In genomic region chr1:202088216-202088615, GRCh38 we compare ENCODE assay signal across 23 cellular contexts. TPM values are rescaled to one million over a fixed set of nuclear protein-coding genes. Genes with fewer than 3 reads are reported as not detected.
A peak's percentile ranks its signal among the peaks of the same experiment; 100 is the strongest.
DNase-seq lines count a peak whose midpoint lies in the region; ATAC-seq and TF ChIP-seq lines count a peak whose summit lies in the region.
"Had no signal": no experiment of that assay in that cellular context is flagged by ENCODE, and none has a peak within 500 bp of the region (broad histone marks: within the 10 kb centered on the region; RNA-seq: fewer than 3 reads in every experiment).

No MANE protein-coding gene starts in this region.

- no peak overlapping the region for H3K4me3 ChIP-seq in right lobe of liver
- H3K4me3 ChIP-seq: BLaER1 treated with 17β-estradiol and CSF1 and Interleukin-3, amounts not matched to agents 10 nM and 100 nM; gastroesophageal sphincter; left ventricle myocardium inferior; SK-N-MC; spleen; suprapubic skin had no signal

- no peaks in the 10 kb centered on the region for H3K27me3 ChIP-seq in right lobe of liver
- H3K27me3 ChIP-seq: BLaER1 treated with 17β-estradiol and CSF1 and Interleukin-3, amounts not matched to agents 10 nM and 100 nM; gastroesophageal sphincter; suprapubic skin had no signal

- intact Hi-C loops in right lobe of liver (cut with DNase I): no loop called here

- peak in 2 of 3 experiments; percentile 40 to 59 for DNase-seq in NCI-H1417 (lab: John Stamatoyannopoulos, UW)
- DNase-seq in NCI-H1417 treated with DMSO at 0.1 percent for 48 hours (lab: John Stamatoyannopoulos, UW): no peak
- peak; percentile 64 to 77 (median 73) for DNase-seq in right lobe of liver
- DNase-seq in substantia nigra (lab: John Stamatoyannopoulos, UW): peak in 12 of 49 donors; percentile 7 to 58 (median 19)
- no peak for DNase-seq in G401 (ENCODE audit: low spot score)
- no peak for DNase-seq in OCI-M2 (lab: John Stamatoyannopoulos, UW; ENCODE audit: unreplicated experiment)
- DNase-seq: DMS79; left ventricle myocardium inferior; MM.1S; NCI-H2081 treated with DMSO at 0.1 percent for 48 hours; NCI-H774; spleen; stimulated activated CD8-positive, alpha-beta memory T cell treated with anti-CD3 and anti-CD28 coated beads, Interleukin-4, amount 100 ng/mL, for 48 hours had no signal

- H3K27ac ChIP-seq in angular gyrus (ENCODE audit: low read depth, low read length): peak overlapping the region; percentile 49
- no peak overlapping the region for H3K27ac ChIP-seq in right lobe of liver
- H3K27ac ChIP-seq in substantia nigra (ENCODE audit: low read depth, low read length, poor library complexity, severe bottlenecking): peak overlapping the region; percentile 94
- H3K27ac ChIP-seq: BLaER1 treated with 17β-estradiol and CSF1 and Interleukin-3, amounts not matched to agents 10 nM and 100 nM; gastroesophageal sphincter; left ventricle myocardium inferior; SK-N-MC; spleen; suprapubic skin had no signal

- TF ChIP-seq POLR2A in right lobe of liver (IDR thresholded peaks at IDR 0.05): no peak

- no peak for TF ChIP-seq CTCF in right lobe of liver (IDR thresholded peaks at IDR 0.05)

- no peaks in the 10 kb centered on the region for H3K4me1 ChIP-seq in right lobe of liver
- H3K4me1 ChIP-seq: spleen had no signal

- no peaks in the 10 kb centered on the region for H3K9me3 ChIP-seq in right lobe of liver
- H3K9me3 ChIP-seq: BLaER1 treated with 17β-estradiol and CSF1 and Interleukin-3, amounts not matched to agents 10 nM and 100 nM; gastroesophageal sphincter; left ventricle myocardium inferior; spleen; suprapubic skin had no signal

- 35% methylated on average over 3 of the region's 3 CpGs for WGBS in right lobe of liver (ENCODE audit: insufficient coverage, low coverage, low lambda C conversion rate, missing lambda C conversion rate)

- ATAC-seq in right lobe of liver (peak; percentile 83 to 96 (median 86)), GM19455 (IDR thresholded peaks at IDR 0.05; ENCODE audit: unreplicated experiment) (no peak)
- ATAC-seq: gastroesophageal sphincter, Panc1 had no signal

- in situ Hi-C loops in G401 (cut with HindIII; ENCODE audit: low sequenced_read_pairs): no loop called here

- H3K36me3 ChIP-seq in right lobe of liver: no peaks in the 10 kb centered on the region
- H3K36me3 ChIP-seq: BLaER1 treated with 17β-estradiol and CSF1 and Interleukin-3, amounts not matched to agents 10 nM and 100 nM; gastroesophageal sphincter; left ventricle myocardium inferior; spleen; suprapubic skin had no signal

RNA-seq across cellular contexts. Expression of gene GPR37L1, which starts 34.5 kb away (rescaled TPM):
- under 1 TPM in 4 of 6 experiments, not detected in 2; 0.12 to 0.49 (median 0.12) TPM for total RNA-seq in right lobe of liver
- total RNA-seq in G401 (2014; rRNA removed; shearing (Covaris generic)): not detected in 2 replicates
- total RNA-seq: activated T-helper 2 cell treated with anti-CD3 and anti-CD28 coated beads, Interferon-gamma antibody, Interleukin-2, Interleukin-4, amounts not matched to agents 10 μg/mL and 5 μg/mL and 100 μg/mL, durations not matched to agents 14 hours and 24 hours and 36 hours; cardiac septum; myocyte; spleen; suprapubic skin had no signal

RNA-seq across cellular contexts. Expression of gene ARL8A, which starts 56.3 kb away (rescaled TPM):
- total RNA-seq in right lobe of liver: 10 to 100 TPM; 23.1 to 57.7 (median 36.1) TPM
- total RNA-seq in G401 (2014; rRNA removed; shearing (Covaris generic)): 15.1 and 17.0 TPM in 2 replicates

Comparison
In these comparisons a context has a peak if more than half of its experiments do, and no peak if none do; other contexts are left out.
1. DNase-seq: peak in NCI-H1417 (2 of 3) and right lobe of liver (3 of 3); none in NCI-H1417 treated with DMSO at 0.1 percent for 48 hours (single experiment), G401 (single experiment) and OCI-M2 (single experiment).
2. H3K27ac ChIP-seq: peak in angular gyrus (single experiment) and substantia nigra (single experiment); none in right lobe of liver (0 of 3).